In genomic region chr7:155297517-155298287, GRCh38 we compare ENCODE assay signal across 8 cellular contexts. TPM values are rescaled to one million over a fixed set of nuclear protein-coding genes. Genes with fewer than 3 reads are reported as not detected.
DNase-seq lines count a peak whose midpoint lies in the region; ATAC-seq and TF ChIP-seq lines count a peak whose summit lies in the region.

INSIG1 (plus strand) TSS chr7:155297878; CDS start chr7:155298286, 408 bp downstream.

- H3K27me3 ChIP-seq in upper lobe of left lung = no peaks in the 10 kb centered on the region

- peaks cover 0 to 9% (median 5%) of the 10 kb centered on the region in 4 donors for H3K36me3 ChIP-seq in upper lobe of left lung

- H3K4me1 ChIP-seq in upper lobe of left lung = peaks cover 17 to 39% (median 28%) of the 10 kb centered on the region in 4 donors

- intact Hi-C loops in Right ventricle myocardium superior (cut with DNase I) (no loop called here), posterior vena cava (cut with DNase I) (loop anchor here in 1 of 2 donors (5.0 kb wide), 1 partner anchor 1900 kb away; no protein-coding TSS in a partner anchor)

- no peaks in the 10 kb centered on the region for H3K9me3 ChIP-seq in upper lobe of left lung

- TF ChIP-seq POLR2A in upper lobe of left lung (IDR thresholded peaks at IDR 0.05) = peak in 3 of 4 donors; percentile 83 to 99 (median 98)

- peak within 1 kb of the TSS; percentile 92 to 98 (median 94) for H3K27ac ChIP-seq in upper lobe of left lung

- TF ChIP-seq EP300 in upper lobe of left lung (IDR thresholded peaks at IDR 0.05) = peak in 1 of 4 donors; percentile 96

- WGBS in upper lobe of left lung, 2 donors = 0% methylated on average over 7 to 23 of the region's 111 CpGs

- peak; percentile 54 for ATAC-seq in HG02623 (IDR thresholded peaks at IDR 0.05; ENCODE audit: unreplicated experiment)
- ATAC-seq in Right ventricle myocardium superior (ENCODE audit: poor library complexity) = peak; percentile 94
- peak; percentile 92 to 93 for ATAC-seq in upper lobe of left lung (ENCODE audit: low FRiP score in 2 of 2)

- no peak for TF ChIP-seq CTCF in GM12864 (IDR thresholded peaks at IDR 0.05; ENCODE audit: low read depth, low read length, missing control alignments)
- peak in 4 of 6 experiments; percentile 19 to 44 (median 32) for TF ChIP-seq CTCF in upper lobe of left lung (IDR thresholded peaks at IDR 0.05)

- peak within 1 kb of the TSS; percentile 76 for H3K4me3 ChIP-seq in GM12864 (ENCODE audit: low read depth, low read length)
- H3K4me3 ChIP-seq in upper lobe of left lung = peak within 1 kb of the TSS; percentile 67 to 99 (median 90)

- DNase-seq in GM12864 (ENCODE audit: low read depth) = no peak
- peak; percentile 87 for DNase-seq in NCI-H1105 (lab: John Stamatoyannopoulos, UW)
- peak; percentile 47 to 78 for DNase-seq in SW 1271 (lab: John Stamatoyannopoulos, UW)
- DNase-seq in activated naive CD8-positive, alpha-beta T cell treated with anti-CD3 and anti-CD28 coated beads, Interleukin-2, amount 50 U/mL, for 16 hours (ENCODE audit: low read depth, low spot score) = peak; percentile 82
- peak; percentile 95 for DNase-seq in Right ventricle myocardium superior
- DNase-seq in posterior vena cava (ENCODE audit: low spot score) = peak; percentile 96
- DNase-seq in upper lobe of left lung = peak; percentile 94 to 99

RNA-seq across cellular contexts. Expression of gene INSIG1, which starts in this region (rescaled TPM):
- total RNA-seq in Right ventricle myocardium superior (6.9 TPM), posterior vena cava (10 to 100 TPM; 25.2 to 27.3 TPM), upper lobe of left lung (100 to 1,000 TPM in 3 of 6 donors, 10 to 100 TPM in 3; 16.8 to 136 (median 100) TPM)
